In the genomic region with DNA sequence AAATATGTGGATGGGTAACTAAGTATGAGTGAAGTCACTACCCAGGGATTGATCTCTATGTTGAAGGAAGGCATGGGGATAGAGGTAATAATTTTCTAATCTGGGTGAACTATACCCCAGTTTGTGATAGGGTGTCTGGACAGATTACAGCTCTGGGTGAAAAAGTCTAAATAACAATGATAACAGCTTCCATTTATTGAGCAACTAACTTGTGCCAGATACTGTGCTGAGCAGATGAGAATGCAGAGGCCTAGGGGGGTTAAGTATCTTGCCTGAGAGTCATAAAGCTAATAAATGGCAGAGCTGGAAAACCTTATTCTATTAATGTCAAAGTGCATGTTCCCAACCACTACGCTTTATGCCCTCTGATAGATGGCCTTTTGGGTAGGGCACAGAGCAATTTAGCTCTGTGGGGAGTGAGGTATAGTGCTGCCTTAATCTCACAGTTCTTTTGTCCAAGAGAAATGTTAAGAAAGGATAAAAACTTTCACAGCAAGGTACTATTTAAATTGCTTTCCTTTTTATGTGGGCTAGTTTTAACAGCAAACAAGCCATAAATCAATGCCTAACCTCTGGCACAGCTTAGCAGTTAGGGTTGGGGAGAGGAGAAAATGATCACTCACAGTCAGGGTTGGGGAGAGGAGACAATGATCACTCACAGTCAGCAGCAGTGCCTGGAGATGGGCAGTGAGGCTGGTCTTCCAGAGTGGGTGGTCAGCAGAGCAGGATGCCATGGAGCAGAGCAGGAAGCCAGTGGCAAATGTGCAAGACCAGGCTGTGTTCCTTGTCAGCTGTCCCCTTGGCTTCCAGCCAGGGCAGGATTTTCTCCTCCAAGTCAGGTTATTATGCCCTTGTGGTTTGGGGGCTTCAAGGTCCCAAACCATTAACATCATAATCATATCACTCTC, we compare ENCODE assay signal across 13 cellular contexts.
DNase-seq lines count a peak whose midpoint lies in the region; ATAC-seq and TF ChIP-seq lines count a peak whose summit lies in the region.
"Had no signal": no experiment of that assay in that cellular context is flagged by ENCODE, and none has a peak within 500 bp of the region (broad histone marks: within the 10 kb centered on the region; RNA-seq: fewer than 3 reads in every experiment).

No MANE protein-coding gene starts in this region.

- H3K9me3 Mint-ChIP-seq in endodermal cell, result peaks cover 5% of the 10 kb centered on the region
- no peaks in the 10 kb centered on the region for H3K9me3 Mint-ChIP-seq in activated naive CD8-positive, alpha-beta T cell treated with anti-CD3 and anti-CD28 coated beads for 36 hours

- no peaks in the 10 kb centered on the region for H3K27me3 ChIP-seq in endodermal cell (ENCODE audit: control insufficient read depth, insufficient read depth, low read length, poor library complexity, severe bottlenecking)
- no peaks in the 10 kb centered on the region for H3K27me3 ChIP-seq in ovary

- intact Hi-C loops in ovary (cut with DNase I), result no loop called here

- H3K9me3 ChIP-seq in endodermal cell (ENCODE audit: control insufficient read depth, low read length) (peaks cover 8% of the 10 kb centered on the region), ovary (no peaks in the 10 kb centered on the region)

- H3K27ac ChIP-seq in endodermal cell (ENCODE audit: low read depth, low read length), result peak overlapping the region; percentile 58
- H3K27ac ChIP-seq in ovary, result no peak overlapping the region
- H3K27ac ChIP-seq: skin epidermis had no signal

- H3K4me1 Mint-ChIP-seq in endodermal cell, result peaks cover 4% of the 10 kb centered on the region
- no peaks in the 10 kb centered on the region for H3K4me1 Mint-ChIP-seq in activated naive CD8-positive, alpha-beta T cell treated with anti-CD3 and anti-CD28 coated beads for 36 hours
- H3K4me1 Mint-ChIP-seq: activated CD4-positive, alpha-beta T cell treated with anti-CD3 and anti-CD28 coated beads for 36 hours had no signal

- TF ChIP-seq EP300 in Ishikawa (IDR thresholded peaks at IDR 0.05; ENCODE audit: borderline replicate concordance) (no peak), ovary (IDR thresholded peaks at IDR 0.05) (no peak)

- H3K9ac ChIP-seq in endodermal cell (ENCODE audit: extremely low read depth, low read length, poor library complexity, severe bottlenecking), result no peak overlapping the region

- 83 to 89% methylated on average over 1 of the region's 1 CpG for WGBS in endodermal cell (ENCODE audit: insufficient coverage in 1 of 2, insufficient read length in 1 of 2), 2 experiments
- WGBS in ovary, 3 donors, result 59 to 77% (median 75%) methylated on average over 1 of the region's 1 CpG

- H3K36me3 ChIP-seq in endodermal cell (ENCODE audit: control insufficient read depth, insufficient read depth, low read length) (no peaks in the 10 kb centered on the region), ovary (no peaks in the 10 kb centered on the region)

- H3K36me3 Mint-ChIP-seq in endodermal cell (ENCODE audit: low read depth), result no peaks in the 10 kb centered on the region
- no peaks in the 10 kb centered on the region for H3K36me3 Mint-ChIP-seq in activated naive CD8-positive, alpha-beta T cell treated with anti-CD3 and anti-CD28 coated beads for 36 hours

- no peak overlapping the region for H3K4me3 Mint-ChIP-seq in endodermal cell
- no peak overlapping the region for H3K4me3 Mint-ChIP-seq in activated naive CD8-positive, alpha-beta T cell treated with anti-CD3 and anti-CD28 coated beads for 36 hours
- H3K4me3 Mint-ChIP-seq: activated CD4-positive, alpha-beta T cell treated with anti-CD3 and anti-CD28 coated beads for 36 hours had no signal

- H3K4me1 ChIP-seq in endodermal cell (ENCODE audit: control insufficient read depth, insufficient read depth, low read length) (no peaks in the 10 kb centered on the region), ovary (ENCODE audit: insufficient read depth) (peaks cover 2% of the 10 kb centered on the region)

- DNase-seq in NCI-H524 treated with DMSO at 0.1 percent for 48 hours (lab: John Stamatoyannopoulos, UW), result peak; percentile 71
- no peak for DNase-seq in endodermal cell
- DNase-seq in ovary, result peak in 3 of 5 donors; percentile 12 to 21 (median 18)
- DNase-seq in SKM-1 treated with dmso at 0.1 percent for 144 hours (lab: John Stamatoyannopoulos, UW; ENCODE audit: unreplicated experiment), result no peak
- DNase-seq in activated naive CD8-positive, alpha-beta T cell treated with anti-CD3 and anti-CD28 coated beads for 36 hours, result no peak
- DNase-seq: activated CD4-positive, alpha-beta T cell treated with anti-CD3 and anti-CD28 coated beads for 36 hours; activated naive CD4-positive, alpha-beta T cell; cortex of kidney; NCI-H1930 had no signal

- TF ChIP-seq POLR2A in ovary (IDR thresholded peaks at IDR 0.05), result no peak

- no peaks in the 10 kb centered on the region for H3K27me3 Mint-ChIP-seq in endodermal cell (ENCODE audit: insufficient read depth)
- no peaks in the 10 kb centered on the region for H3K27me3 Mint-ChIP-seq in activated naive CD8-positive, alpha-beta T cell treated with anti-CD3 and anti-CD28 coated beads for 36 hours

- H3K27ac Mint-ChIP-seq in endodermal cell, result no peak overlapping the region
- no peak overlapping the region for H3K27ac Mint-ChIP-seq in activated naive CD8-positive, alpha-beta T cell treated with anti-CD3 and anti-CD28 coated beads for 36 hours
- H3K27ac Mint-ChIP-seq: activated CD4-positive, alpha-beta T cell treated with anti-CD3 and anti-CD28 coated beads for 36 hours had no signal

- H3K4me3 ChIP-seq in endodermal cell (ENCODE audit: low read length) (no peak overlapping the region), ovary (no peak overlapping the region)
- H3K4me3 ChIP-seq: lung, skin epidermis had no signal

- TF ChIP-seq CTCF in endodermal cell (conservative IDR thresholded peaks at IDR 0.05) (no peak), ovary (IDR thresholded peaks at IDR 0.05) (no peak)

- TF ChIP-seq RAD21 in Ishikawa (IDR thresholded peaks at IDR 0.05; ENCODE audit: low read depth), result no peak

- ATAC-seq in GM21381 (IDR thresholded peaks at IDR 0.05; ENCODE audit: unreplicated experiment), result no peak
- ATAC-seq: activated CD4-positive, alpha-beta T cell treated with anti-CD3 and anti-CD28 coated beads for 36 hours had no signal

TF ChIP-seq in Ishikawa, 13 proteins besides CTCF, POLR2A, EP300 and RAD21:
- TF ChIP-seq YY1 (IDR thresholded peaks at IDR 0.05; ENCODE audit: low read depth) (no peak), EGR1 (IDR thresholded peaks at IDR 0.05) (no peak), TEAD4 (IDR thresholded peaks at IDR 0.05) (no peak), NFIC (IDR thresholded peaks at IDR 0.05) (peak; percentile 16; the same call in 1 of the 2 replicates)

Comparison
In these comparisons a context has a peak if more than half of its experiments do, and no peak if none do; other contexts are left out.
1. DNase-seq: peak in NCI-H524 treated with DMSO at 0.1 percent for 48 hours (single experiment) and ovary (3 of 5); none in endodermal cell (single experiment), SKM-1 treated with dmso at 0.1 percent for 144 hours (single experiment) and activated naive CD8-positive, alpha-beta T cell treated with anti-CD3 and anti-CD28 coated beads for 36 hours (single experiment).